Comparison of ENCODE assay signal across 9 cellular contexts in the genomic region with DNA sequence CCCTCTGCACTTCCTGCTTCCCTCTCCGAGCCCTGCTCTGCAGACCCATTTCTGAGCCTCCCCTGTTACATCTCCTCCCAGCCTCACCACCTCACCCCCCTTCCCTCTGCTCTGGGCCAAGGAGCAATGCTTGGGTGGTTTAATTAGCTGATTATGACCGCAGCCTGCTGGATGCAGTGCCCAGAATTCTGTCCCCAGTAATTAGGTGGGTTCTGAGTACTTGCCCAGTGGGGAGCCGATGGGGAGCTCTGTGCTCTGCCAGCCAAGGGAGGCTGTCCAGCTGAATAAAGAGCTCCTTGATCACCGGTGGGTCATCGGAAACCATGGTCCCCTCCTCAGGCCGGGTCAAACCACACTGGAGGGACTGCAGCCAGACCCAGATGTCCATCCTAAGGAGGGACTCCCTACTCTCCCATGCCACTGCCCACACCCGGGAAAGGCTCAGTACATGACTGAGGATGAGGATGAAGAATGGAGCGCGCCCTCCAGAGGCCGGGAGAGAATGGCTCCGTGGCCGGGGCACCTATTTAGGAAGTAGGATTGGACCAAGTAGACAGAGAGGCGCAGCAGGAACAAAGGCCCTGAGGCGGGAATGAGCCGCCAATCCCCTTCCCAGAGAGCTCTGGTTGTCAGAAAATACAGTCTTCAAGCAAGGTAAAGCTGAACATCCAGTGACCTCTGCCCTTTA. TPM values are rescaled to one million over a fixed set of nuclear protein-coding genes. Genes with fewer than 3 reads are reported as not detected.
DNase-seq lines count a peak whose midpoint lies in the region; ATAC-seq and TF ChIP-seq lines count a peak whose summit lies in the region.
"Had no signal": no experiment of that assay in that cellular context is flagged by ENCODE, and none has a peak within 500 bp of the region (broad histone marks: within the 10 kb centered on the region; RNA-seq: fewer than 3 reads in every experiment).

No MANE protein-coding gene starts in this region.

- no peaks in the 10 kb centered on the region for H3K27me3 ChIP-seq in CD4-positive, alpha-beta memory T cell (ENCODE audit: insufficient read depth, low read length)
- no peaks in the 10 kb centered on the region for H3K27me3 ChIP-seq in dorsolateral prefrontal cortex
- no peaks in the 10 kb centered on the region for H3K27me3 ChIP-seq in ovary
- H3K27me3 ChIP-seq in MM.1S (replicated peaks; ENCODE audit: insufficient read depth, low read length) = no peaks in the 10 kb centered on the region

- peak overlapping the region in 5 of 8 donors; percentile 7 to 90 (median 40) for H3K4me3 Mint-ChIP-seq in CD4-positive, alpha-beta memory T cell

- TF ChIP-seq EP300 in ovary (IDR thresholded peaks at IDR 0.05) = no peak

- H3K4me1 Mint-ChIP-seq in CD4-positive, alpha-beta memory T cell = peaks cover 54 to 100% (median 80%) of the 10 kb centered on the region in 4 donors

- no peak overlapping the region for H3K4me2 ChIP-seq in MM.1S (ENCODE audit: low read depth, low read length)

- 77 to 80% (median 77%) methylated on average over 15 of the region's 15 CpGs for WGBS in ovary, 3 donors

- H3K9me2 ChIP-seq in MM.1S (replicated peaks; ENCODE audit: insufficient read depth, low read length) = no peaks in the 10 kb centered on the region

- intact Hi-C loops in CD4-positive, alpha-beta memory T cell (cut with micrococcal nuclease) = no loop called here
- intact Hi-C loops in dorsolateral prefrontal cortex (cut with DNase I) = no loop called here
- intact Hi-C loops in ovary (cut with DNase I) = no loop called here

- no peaks in the 10 kb centered on the region for H3K9me3 ChIP-seq in CD4-positive, alpha-beta memory T cell (ENCODE audit: control insufficient read depth in 1 of 2, low read length in 2 of 2)
- H3K9me3 ChIP-seq in ovary (no peaks in the 10 kb centered on the region), MM.1S (replicated peaks; ENCODE audit: insufficient read depth, low read length) (no peaks in the 10 kb centered on the region)

- H3K9ac ChIP-seq in MM.1S (ENCODE audit: low read length) = no peak overlapping the region

- no peak for DNase-seq in CD4-positive, alpha-beta memory T cell
- DNase-seq in NCI-H146 (lab: John Stamatoyannopoulos, UW) = peak; percentile 38
- DNase-seq in dorsolateral prefrontal cortex = peak in 3 of 10 donors; percentile 31 to 65 (median 61)
- peak in 1 of 5 donors; percentile 46 for DNase-seq in ovary
- DNase-seq in OCI-M2 (lab: John Stamatoyannopoulos, UW; ENCODE audit: unreplicated experiment) = no peak
- DNase-seq in MM.1S = no peak
- DNase-seq in GM03348 (ENCODE audit: low spot score) = no peak

- POLR2A ChIA-PET in CD4-positive, alpha-beta memory T cell (lab: Charles Lee; ENCODE audit: partially characterized antibody) = interaction anchor here (0.8 to 6.6 kb wide), 3 partner anchors 9 to 67 kb away, joined by 3 to 113 read pairs (median 50); a partner anchor contains a TSS

- no peaks in the 10 kb centered on the region for H3K27me3 Mint-ChIP-seq in CD4-positive, alpha-beta memory T cell

- no peaks in the 10 kb centered on the region for H3K79me2 ChIP-seq in MM.1S (ENCODE audit: low read length)

- no peak overlapping the region for H2AFZ ChIP-seq in MM.1S (ENCODE audit: low read length)

- H3F3A ChIP-seq in MM.1S (ENCODE audit: insufficient read depth, low read length) = no peaks in the 10 kb centered on the region

- H3K36me3 Mint-ChIP-seq in CD4-positive, alpha-beta memory T cell = peaks cover 0 to 4% of the 10 kb centered on the region in 2 donors

- peaks cover 99% of the 10 kb centered on the region for H3K4me1 ChIP-seq in CD4-positive, alpha-beta memory T cell (ENCODE audit: insufficient read depth, low read length)
- H3K4me1 ChIP-seq in ovary (ENCODE audit: insufficient read depth) (peaks cover 54% of the 10 kb centered on the region), MM.1S (ENCODE audit: low read length) (no peaks in the 10 kb centered on the region)

- H3K27ac Mint-ChIP-seq in CD4-positive, alpha-beta memory T cell = peak overlapping the region; percentile 53 to 93 (median 87)

- no peak for ATAC-seq in HG02610 (IDR thresholded peaks at IDR 0.05; ENCODE audit: unreplicated experiment)

- no peaks in the 10 kb centered on the region for H3K9me3 Mint-ChIP-seq in CD4-positive, alpha-beta memory T cell

- TF ChIP-seq CTCF in dorsolateral prefrontal cortex (IDR thresholded peaks at IDR 0.05 in 54 of 56, conservative IDR thresholded peaks at IDR 0.05 in 2 of 56; ENCODE audit: low read depth in 1 of 56, partially characterized antibody in 56 of 56) (peak in 2 of 56 donors; percentile 8 to 15), ovary (IDR thresholded peaks at IDR 0.05) (no peak), MM.1S (IDR thresholded peaks at IDR 0.05; ENCODE audit: low read length) (no peak)

- no peaks in the 10 kb centered on the region for H4K20me1 ChIP-seq in MM.1S (ENCODE audit: insufficient read depth, low read length)

- H3K4me3 ChIP-seq in CD4-positive, alpha-beta memory T cell (ENCODE audit: low read length in 2 of 2) = no peak overlapping the region
- no peak overlapping the region for H3K4me3 ChIP-seq in dorsolateral prefrontal cortex
- no peak overlapping the region for H3K4me3 ChIP-seq in ovary
- no peak overlapping the region for H3K4me3 ChIP-seq in MM.1S (ENCODE audit: low read length)
- H3K4me3 ChIP-seq: lung had no signal

- no peaks in the 10 kb centered on the region for H3K36me3 ChIP-seq in CD4-positive, alpha-beta memory T cell (ENCODE audit: insufficient read depth, low read length)
- no peaks in the 10 kb centered on the region for H3K36me3 ChIP-seq in ovary
- no peaks in the 10 kb centered on the region for H3K36me3 ChIP-seq in MM.1S (replicated peaks; ENCODE audit: insufficient read depth, low read length)

- CTCF ChIA-PET in CD4-positive, alpha-beta memory T cell (lab: Charles Lee; ENCODE audit: partially characterized antibody) = interaction anchor here (0.6 to 5.0 kb wide), 7 partner anchors 9 to 46 kb away, joined by 3 to 42 read pairs (median 5); a partner anchor contains a TSS

- peak overlapping the region; percentile 47 for H3K27ac ChIP-seq in CD4-positive, alpha-beta memory T cell (ENCODE audit: low read depth, low read length)
- H3K27ac ChIP-seq in dorsolateral prefrontal cortex = peak overlapping the region in 51 of 59 donors; percentile 9 to 96 (median 78)
- H3K27ac ChIP-seq in ovary = peak overlapping the region; percentile 23 to 72
- no peak overlapping the region for H3K27ac ChIP-seq in MM.1S (ENCODE audit: low read length)

- TF ChIP-seq POLR2A in ovary (IDR thresholded peaks at IDR 0.05) = no peak

RNA-seq across cellular contexts. Expression of a gene that starts 9.1 kb away (rescaled TPM):
- 10 to 100 TPM; 45.0 to 47.5 TPM for total RNA-seq in CD4-positive, alpha-beta memory T cell
- 1 to 10 TPM; 6.6 to 7.9 TPM for polyA plus RNA-seq in CD4-positive, alpha-beta memory T cell
- 100 to 1,000 TPM; 117 to 225 (median 167) TPM for total RNA-seq in dorsolateral prefrontal cortex
- total RNA-seq in ovary = 10 to 100 TPM; 16.5 to 68.0 (median 30.6) TPM
- polyA plus RNA-seq in ovary = 10 to 100 TPM; 15.2 to 27.2 TPM

RNA-seq across cellular contexts. Expression of a gene that starts 56.9 kb away (rescaled TPM):
- total RNA-seq in CD4-positive, alpha-beta memory T cell = 1,000 to 10,000 TPM; 4,846 to 5,053 TPM
- polyA plus RNA-seq in CD4-positive, alpha-beta memory T cell = 1,000 to 10,000 TPM; 5,445 to 5,812 TPM
- total RNA-seq in dorsolateral prefrontal cortex (100 to 1,000 TPM; 382 to 717 (median 502) TPM), ovary (1,000 to 10,000 TPM; 4,127 to 7,276 (median 5,342) TPM)
- polyA plus RNA-seq in ovary = 1,000 to 10,000 TPM; 3,268 to 7,073 TPM

Comparison
In these comparisons a context has a peak if more than half of its experiments do, and no peak if none do; other contexts are left out.
1. RNA of a gene that starts 56.9 kb away (total RNA-seq): 4,127 to 7,276 TPM in ovary and 4,846 to 5,053 TPM in CD4-positive, alpha-beta memory T cell; 382 to 717 TPM in dorsolateral prefrontal cortex; every median in the first group is over 4 times any median in the second.